7 cellular contexts compared by ENCODE assay signal in the genomic region with DNA sequence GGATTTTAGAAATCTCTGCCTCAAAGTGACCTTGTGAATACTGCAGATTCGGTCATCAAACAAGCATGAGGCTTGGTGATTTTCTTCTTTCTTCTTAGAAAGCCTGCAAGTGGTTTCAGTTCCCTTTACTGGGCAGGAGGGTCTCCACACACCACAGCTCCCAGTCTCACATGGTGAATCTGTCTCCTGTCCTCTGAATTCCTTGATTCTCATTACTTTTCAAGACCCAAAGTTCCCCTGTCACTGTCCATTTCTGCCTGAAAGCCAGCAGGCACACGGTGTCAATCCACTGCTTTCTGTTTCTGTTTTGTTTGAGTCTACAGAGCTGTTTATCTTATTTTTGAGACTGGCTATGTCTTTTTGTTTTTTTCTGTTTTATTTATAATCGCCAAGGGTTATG. TPM values are rescaled to one million over a fixed set of nuclear protein-coding genes. Genes with fewer than 3 reads are reported as not detected.
A peak's percentile ranks its signal among the peaks of the same experiment; 100 is the strongest.
DNase-seq lines count a peak whose midpoint lies in the region; ATAC-seq, FAIRE-seq and TF ChIP-seq lines count a peak whose summit lies in the region.

No MANE protein-coding gene starts in this region.

- H3K9me3 ChIP-seq in adrenal gland (replicated peaks in 1 of 3) = no peaks in the 10 kb centered on the region
- H3K9me3 ChIP-seq in A673 (ENCODE audit: low read depth, low read length, poor library complexity, severe bottlenecking) = no peaks in the 10 kb centered on the region
- no peaks in the 10 kb centered on the region for H3K9me3 ChIP-seq in stomach

- no TSS peak for BruUV-seq in A673 (replicated peaks; lab: Mats Ljungman, UMichigan)

- peak; percentile 16 for DNase-seq in GM19239 (ENCODE audit: insufficient read length, low spot score)
- DNase-seq in adrenal gland = peak in 2 of 7 donors; percentile 4 to 24
- no peak for DNase-seq in skeletal muscle cell (ENCODE audit: low read depth)
- DNase-seq in activated CD8-positive, alpha-beta memory T cell treated with anti-CD3 and anti-CD28 coated beads, Interleukin-2, amount 50 U/mL, for 48 hours = no peak
- DNase-seq in A673 (ENCODE audit: low spot score) = no peak
- no peak for DNase-seq in stomach

- H3K27me3 ChIP-seq in adrenal gland = no peaks in the 10 kb centered on the region
- H3K27me3 ChIP-seq in A673 (replicated peaks; ENCODE audit: insufficient read depth, low read depth, low read length, poor library complexity) = no peaks in the 10 kb centered on the region
- no peaks in the 10 kb centered on the region for H3K27me3 ChIP-seq in stomach

- TF ChIP-seq CTCF in adrenal gland (IDR thresholded peaks at IDR 0.05) (no peak), A673 (conservative IDR thresholded peaks at IDR 0.05; ENCODE audit: low read depth, low read length) (no peak), stomach (IDR thresholded peaks at IDR 0.05) (no peak)

- intact Hi-C loops in adrenal gland (cut with DNase I) = no loop called here
- intact Hi-C loops in A673 (cut with micrococcal nuclease; ENCODE audit: unreplicated experiment) = no loop called here
- intact Hi-C loops in stomach (cut with DNase I; ENCODE audit: low total_unique reads) = no loop called here

- H3K36me3 ChIP-seq in adrenal gland (replicated peaks in 1 of 2) (no peaks in the 10 kb centered on the region), A673 (ENCODE audit: insufficient read depth, low read length, poor library complexity, severe bottlenecking) (no peaks in the 10 kb centered on the region), stomach (no peaks in the 10 kb centered on the region)

- TF ChIP-seq POLR2A in adrenal gland (IDR thresholded peaks at IDR 0.05) (no peak), stomach (IDR thresholded peaks at IDR 0.05) (no peak)

- peaks cover 8 to 11% of the 10 kb centered on the region in 2 donors for H3K4me1 ChIP-seq in adrenal gland (replicated peaks in 1 of 2)
- no peaks in the 10 kb centered on the region for H3K4me1 ChIP-seq in A673 (ENCODE audit: insufficient read depth, low read length, poor library complexity, severe bottlenecking)
- H3K4me1 ChIP-seq in stomach = peaks cover 0 to 15% (median 6%) of the 10 kb centered on the region in 4 donors

- peak; percentile 60 for ATAC-seq in HG02970 (IDR thresholded peaks at IDR 0.05; ENCODE audit: low FRiP score, unreplicated experiment)

- POLR2A ChIA-PET in A673 (lab: Charles Lee; ENCODE audit: low non-redundant PET) = no interaction called here

- peak; percentile 78 for FAIRE-seq in GM19239 (lab: Jason Lieb, UNC)

- H3K4me3 ChIP-seq in adrenal gland (peak overlapping the region in 2 of 4 donors; percentile 21 to 50), skeletal muscle cell (ENCODE audit: low read depth, low read length) (peak overlapping the region; percentile 20), A673 (ENCODE audit: low read depth, low read length, poor library complexity, severe bottlenecking) (no peak overlapping the region), stomach (no peak overlapping the region)

- H3K27ac ChIP-seq in adrenal gland (peak overlapping the region in 4 of 5 donors; percentile 64 to 68 (median 66)), A673 (ENCODE audit: low read depth, low read length, poor library complexity, severe bottlenecking) (no peak overlapping the region), stomach (peak overlapping the region in 2 of 5 donors; percentile 6 to 29)

- TF ChIP-seq EP300 in stomach (IDR thresholded peaks at IDR 0.05) = no peak

- 5 to 11% (median 8%) methylated on average over 3 of the region's 3 CpGs for WGBS in adrenal gland, 4 donors
- WGBS in stomach, 5 donors = 40 to 52% (median 46%) methylated on average over 3 of the region's 3 CpGs

- CTCF ChIA-PET in A673 (lab: Charles Lee) = no interaction called here

RNA-seq across cellular contexts. Expression of a gene that starts 14.2 kb away (rescaled TPM):
- not detected for total RNA-seq in adrenal gland
- polyA plus RNA-seq in adrenal gland = under 1 TPM in 2 of 3 donors, not detected in 1; 0.54 to 0.64 TPM
- total RNA-seq in A673 (2021) = not detected in 2 replicates
- 1 to 10 TPM in 1 of 5 donors, not detected in 4; 9.4 TPM for total RNA-seq in stomach
- 1 to 10 TPM in 1 of 3 donors, not detected in 2; 1.2 TPM for polyA plus RNA-seq in stomach

RNA-seq across cellular contexts. Expression of a gene that starts 47.9 kb away (rescaled TPM):
- total RNA-seq in adrenal gland (10 to 100 TPM; 30.2 to 89.4 (median 43.2) TPM), A673 (2021) (140 and 143 TPM in 2 replicates), stomach (10 to 100 TPM; 23.9 to 77.9 (median 40.4) TPM)
- polyA plus RNA-seq in adrenal gland (10 to 100 TPM in 1 of 3 donors, 1 to 10 TPM in 2; 4.0 to 20.6 (median 5.7) TPM), stomach (10 to 100 TPM in 2 of 3 donors, 1 to 10 TPM in 1; 4.4 to 14.2 (median 12.5) TPM)
